8 cellular contexts compared by ENCODE assay signal in genomic region chr4:73069338-73070071, GRCh38. TPM values are rescaled to one million over a fixed set of nuclear protein-coding genes. Genes with fewer than 3 reads are reported as not detected.
A peak's percentile ranks its signal among the peaks of the same experiment; 100 is the strongest.
DNase-seq lines count a peak whose midpoint lies in the region; ATAC-seq, FAIRE-seq and TF ChIP-seq lines count a peak whose summit lies in the region.

A gene with protein sequence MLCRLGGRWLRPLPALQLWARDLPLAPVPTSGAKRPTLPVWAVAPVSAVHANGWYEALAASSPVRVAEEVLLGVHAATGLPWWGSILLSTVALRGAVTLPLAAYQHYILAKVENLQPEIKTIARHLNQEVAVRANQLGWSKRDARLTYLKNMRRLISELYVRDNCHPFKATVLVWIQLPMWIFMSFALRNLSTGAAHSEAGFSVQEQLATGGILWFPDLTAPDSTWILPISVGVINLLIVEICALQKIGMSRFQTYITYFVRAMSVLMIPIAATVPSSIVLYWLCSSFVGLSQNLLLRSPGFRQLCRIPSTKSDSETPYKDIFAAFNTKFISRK (minus strand): TSS chr4:73069716. CDS start chr4:73069649, 67 bp downstream.

- peaks cover 11% of the 10 kb centered on the region; the same call in 1 of the 2 replicates for H3K36me3 ChIP-seq in Loucy (ENCODE audit: insufficient read depth, low read length)

- peaks cover 27% of the 10 kb centered on the region for H3K4me1 ChIP-seq in Loucy (ENCODE audit: insufficient read depth, low read length, poor library complexity, severe bottlenecking)

- H4K20me1 ChIP-seq in Loucy (ENCODE audit: insufficient read depth, low read length, poor library complexity, severe bottlenecking), result no peaks in the 10 kb centered on the region

- H3K27me3 Mint-ChIP-seq in naive thymus-derived CD8-positive, alpha-beta T cell, result no peaks in the 10 kb centered on the region

- TF ChIP-seq CTCF in Loucy (conservative IDR thresholded peaks at IDR 0.05; ENCODE audit: low read length), result no peak
- no peak for TF ChIP-seq CTCF in fibroblast of mammary gland (conservative IDR thresholded peaks at IDR 0.05; ENCODE audit: control insufficient read depth, insufficient read depth, low read depth, low read length)

- H3K9me3 Mint-ChIP-seq in naive thymus-derived CD8-positive, alpha-beta T cell, result no peaks in the 10 kb centered on the region

- H3K4me3 Mint-ChIP-seq in naive thymus-derived CD8-positive, alpha-beta T cell, result peak within 1 kb of the TSS; percentile 81 to 93 (median 91)

- H3K4me1 Mint-ChIP-seq in naive thymus-derived CD8-positive, alpha-beta T cell, result peaks cover 18 to 46% (median 42%) of the 10 kb centered on the region in 4 donors

- no peaks in the 10 kb centered on the region for H3K9me2 ChIP-seq in Loucy (replicated peaks; ENCODE audit: low read depth, low read length)

- peak within 1 kb of the TSS; percentile 83 for H3K9ac ChIP-seq in Loucy (ENCODE audit: low read depth, low read length, poor library complexity, severe bottlenecking)

- POLR2A ChIA-PET in naive thymus-derived CD8-positive, alpha-beta T cell (lab: Charles Lee), result interaction anchor here (0.7 to 4.3 kb wide), 7 partner anchors 10 to 194 kb away, joined by 3 to 31 read pairs (median 4); partner anchors contain the start of gene ANKRD17

- H2AFZ ChIP-seq in Loucy (ENCODE audit: low read length), result peak within 1 kb of the TSS; percentile 89

- DNase-seq in ELR (ENCODE audit: low read depth) (peak; percentile 98), H54 (ENCODE audit: insufficient read length, low spot score) (peak; percentile 55), fibroblast of mammary gland (ENCODE audit: low read depth) (peak; percentile 98)
- DNase-seq in activated T-helper 9 cell treated with anti-CD3 and anti-CD28 coated beads, Interleukin-2, amount 50 U/mL, for 16 hours (ENCODE audit: low read depth), result peak; percentile 93
- DNase-seq in naive thymus-derived CD8-positive, alpha-beta T cell, result peak; percentile 86 to 98 (median 92)
- peak; percentile 86 to 96 (median 90) for DNase-seq in stimulated activated naive CD4-positive, alpha-beta T cell (lab: John Stamatoyannopoulos, UW)

- ATAC-seq in naive thymus-derived CD8-positive, alpha-beta T cell, result peak; percentile 80 to 85

- H3K4me2 ChIP-seq in Loucy (ENCODE audit: low read depth, low read length, poor library complexity, severe bottlenecking), result peak within 1 kb of the TSS; percentile 95

- peaks cover 0 to 14% (median 3%) of the 10 kb centered on the region in 3 donors for H3K36me3 Mint-ChIP-seq in naive thymus-derived CD8-positive, alpha-beta T cell

- TF ChIP-seq POLR2A in H54 (IDR thresholded peaks at IDR 0.05; ENCODE audit: low read depth, low read length), result peak; percentile 83
- peak; percentile 97 for TF ChIP-seq POLR2A in Raji (IDR thresholded peaks at IDR 0.05; ENCODE audit: insufficient read depth, low read depth, low read length)

- H3K79me2 ChIP-seq in Loucy (ENCODE audit: insufficient read depth, low read length), result peaks cover 32% of the 10 kb centered on the region

- peak; percentile 98 for FAIRE-seq in H54 (lab: Jason Lieb, UNC)

- no peaks in the 10 kb centered on the region for H3F3A ChIP-seq in Loucy (ENCODE audit: low read depth)

- no peaks in the 10 kb centered on the region for H3K9me3 ChIP-seq in Loucy (ENCODE audit: insufficient read depth, low read depth, low read length)

- H3K27ac Mint-ChIP-seq in naive thymus-derived CD8-positive, alpha-beta T cell, result peak within 1 kb of the TSS; percentile 95 to 100 (median 98)

- H3K4me3 ChIP-seq in Loucy (ENCODE audit: low read length, poor library complexity, severe bottlenecking), result peak within 1 kb of the TSS; percentile 83
- peak within 1 kb of the TSS; percentile 75 for H3K4me3 ChIP-seq in fibroblast of mammary gland (ENCODE audit: control insufficient read depth, low read depth, low read length)

- no peaks in the 10 kb centered on the region for H3K27me3 ChIP-seq in Loucy (ENCODE audit: insufficient read depth, low read length, poor library complexity, severe bottlenecking)

RNA-seq across cellular contexts. Expression of the gene that starts here (rescaled TPM):
- 10 to 100 TPM; 18.0 to 20.2 TPM for total RNA-seq in naive thymus-derived CD8-positive, alpha-beta T cell
- polyA plus RNA-seq in naive thymus-derived CD8-positive, alpha-beta T cell, result 1 to 10 TPM; 5.0 to 8.4 (median 6.4) TPM

Comparison
In these comparisons a context has a peak if more than half of its experiments do, and no peak if none do; other contexts are left out.
1. Peak in every context shown above with its lines: DNase-seq, ATAC-seq and H3K4me3 ChIP-seq.